Comparison of ENCODE assay signal across 25 cellular contexts in the genomic region with DNA sequence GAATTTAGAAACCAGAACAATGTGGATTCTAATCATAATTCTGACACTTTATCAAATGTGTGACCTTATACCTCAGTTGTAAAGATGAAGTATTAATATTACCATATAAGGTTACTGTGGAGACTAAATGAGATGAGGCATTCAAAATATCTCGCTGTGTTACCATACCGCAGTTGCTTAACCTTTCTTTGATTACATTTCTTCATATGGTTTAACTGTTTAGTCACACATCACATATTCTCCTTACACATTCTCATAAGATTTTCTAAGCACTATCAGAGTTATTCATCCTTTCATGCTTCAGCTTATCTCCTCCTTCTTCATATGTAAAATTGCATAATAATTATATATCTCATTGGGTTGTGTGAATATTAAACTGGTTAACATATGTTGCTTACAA.
DNase-seq lines count a peak whose midpoint lies in the region; ATAC-seq and TF ChIP-seq lines count a peak whose summit lies in the region.
"Had no signal": no experiment of that assay in that cellular context is flagged by ENCODE, and none has a peak within 500 bp of the region (broad histone marks: within the 10 kb centered on the region; RNA-seq: fewer than 3 reads in every experiment).

No MANE protein-coding gene starts in this region.

- no peaks in the 10 kb centered on the region for H3K36me3 Mint-ChIP-seq in endodermal cell (ENCODE audit: low read depth)
- H3K36me3 Mint-ChIP-seq: CD14-positive monocyte; CD4-positive, alpha-beta memory T cell; CD4-positive, CD25-positive, alpha-beta regulatory T cell; CD8-positive, alpha-beta memory T cell had no signal

- H3K9ac ChIP-seq in IMR-90 (ENCODE audit: low read depth, low read length): no peak overlapping the region
- no peak overlapping the region for H3K9ac ChIP-seq in endodermal cell (ENCODE audit: extremely low read depth, low read length, poor library complexity, severe bottlenecking)
- H3K9ac ChIP-seq: BLaER1 had no signal

- no peak overlapping the region for H4K91ac ChIP-seq in IMR-90 (ENCODE audit: insufficient read depth, low read depth, low read length)

- no peaks in the 10 kb centered on the region for H4K20me1 ChIP-seq in IMR-90 (ENCODE audit: insufficient read depth, low read length)
- H4K20me1 ChIP-seq: BLaER1 had no signal

- H3K23ac ChIP-seq in IMR-90 (ENCODE audit: low read depth, low read length): no peak overlapping the region; the same call in 1 of the 2 replicates

- H2AFZ ChIP-seq in IMR-90 (replicated peaks; ENCODE audit: low read length, poor library complexity): no peak overlapping the region

- no peak for TF ChIP-seq CTCF in left ventricle myocardium inferior (IDR thresholded peaks at IDR 0.05; ENCODE audit: borderline replicate concordance)
- no peak for TF ChIP-seq CTCF in IMR-90 (conservative IDR thresholded peaks at IDR 0.05; ENCODE audit: low read depth, low read length)
- no peak for TF ChIP-seq CTCF in endodermal cell (conservative IDR thresholded peaks at IDR 0.05)
- no peak for TF ChIP-seq CTCF in tibial nerve (IDR thresholded peaks at IDR 0.05)

- H2BK20ac ChIP-seq in IMR-90 (ENCODE audit: low read depth, low read length): no peak overlapping the region

- no peak overlapping the region for H3K14ac ChIP-seq in IMR-90 (replicated peaks; ENCODE audit: low read depth, low read length)

- no peak overlapping the region for H2AK9ac ChIP-seq in IMR-90 (replicated peaks; ENCODE audit: low read depth, low read length, poor library complexity)

- dilution Hi-C loops in IMR-90 (cut with HindIII; ENCODE audit: low sequenced_read_pairs, unreplicated experiment): no loop called here

- no peak overlapping the region for H3K4me2 ChIP-seq in IMR-90 (ENCODE audit: low read depth, low read length)
- H3K4me2 ChIP-seq: A549, BLaER1 had no signal

- H2AK5ac ChIP-seq in IMR-90 (ENCODE audit: low read depth, low read length): no peak overlapping the region

- intact Hi-C loops in left ventricle myocardium inferior (cut with micrococcal nuclease): no loop called here
- intact Hi-C loops in left cardiac atrium (cut with DNase I): no loop called here
- intact Hi-C loops in IMR-90 (cut with micrococcal nuclease): no loop called here

- no peak overlapping the region for H3K4me3 ChIP-seq in left ventricle myocardium inferior
- no peak overlapping the region for H3K4me3 ChIP-seq in IMR-90 (ENCODE audit: insufficient read depth, low read depth, low read length)
- no peak overlapping the region for H3K4me3 ChIP-seq in endodermal cell (ENCODE audit: low read length)
- no peak overlapping the region for H3K4me3 ChIP-seq in tibial nerve
- H3K4me3 ChIP-seq in effector memory CD4-positive, alpha-beta T cell (ENCODE audit: insufficient read depth, low read depth, low read length, poor library complexity, severe bottlenecking): no peak overlapping the region
- H3K4me3 ChIP-seq: A549, BLaER1, GM12878 had no signal

- H3K36me3 ChIP-seq in left ventricle myocardium inferior (no peaks in the 10 kb centered on the region), IMR-90 (ENCODE audit: control insufficient read depth, insufficient read depth, low read length) (no peaks in the 10 kb centered on the region), endodermal cell (ENCODE audit: control insufficient read depth, insufficient read depth, low read length) (no peaks in the 10 kb centered on the region), tibial nerve (no peaks in the 10 kb centered on the region)
- no peaks in the 10 kb centered on the region for H3K36me3 ChIP-seq in effector memory CD4-positive, alpha-beta T cell (ENCODE audit: control insufficient read depth, insufficient read depth, low read length)
- H3K36me3 ChIP-seq: BE2C, BLaER1 had no signal

- H3K9me3 ChIP-seq in left ventricle myocardium inferior (replicated peaks): no peaks in the 10 kb centered on the region
- no peaks in the 10 kb centered on the region for H3K9me3 ChIP-seq in IMR-90 (ENCODE audit: control insufficient read depth, insufficient read depth, low read length)
- no peaks in the 10 kb centered on the region for H3K9me3 ChIP-seq in endodermal cell (ENCODE audit: control insufficient read depth, low read length)
- no peaks in the 10 kb centered on the region for H3K9me3 ChIP-seq in tibial nerve
- H3K9me3 ChIP-seq in effector memory CD4-positive, alpha-beta T cell (ENCODE audit: control insufficient read depth, low read length): no peaks in the 10 kb centered on the region
- H3K9me3 ChIP-seq: A549, BE2C, BLaER1 had no signal

- BruUV-seq in IMR-90 (replicated peaks; lab: Mats Ljungman, UMichigan): no TSS peak

- ATAC-seq in left cardiac atrium (no peak), IMR-90 (ENCODE audit: low read depth) (peak; percentile 37)
- ATAC-seq: A549, GM12878 had no signal

- peak overlapping the region; percentile 71 to 80; a peak in 1 of 4 replicates for H4K8ac ChIP-seq in IMR-90 (ENCODE audit: low read depth in 2 of 2, low read length in 2 of 2)

- no peak overlapping the region for H3K4me3 Mint-ChIP-seq in endodermal cell
- H3K4me3 Mint-ChIP-seq: CD14-positive monocyte; CD4-positive, alpha-beta memory T cell; CD4-positive, CD25-positive, alpha-beta regulatory T cell; CD8-positive, alpha-beta memory T cell had no signal

- H4K5ac ChIP-seq in IMR-90 (ENCODE audit: low read depth, low read length): peak overlapping the region; percentile 65; the same call in 1 of the 2 replicates

- no peak for TF ChIP-seq EP300 in tibial nerve (IDR thresholded peaks at IDR 0.05)

- no peak overlapping the region for H3K18ac ChIP-seq in IMR-90 (ENCODE audit: low read depth, low read length)

- peak overlapping the region; percentile 99 for H2BK5ac ChIP-seq in IMR-90 (ENCODE audit: low read depth, low read length, poor library complexity, severe bottlenecking)

- H3K9me3 Mint-ChIP-seq in endodermal cell: no peaks in the 10 kb centered on the region

- H3K4me1 ChIP-seq in left ventricle myocardium inferior (peaks cover 53% of the 10 kb centered on the region), IMR-90 (ENCODE audit: control insufficient read depth, insufficient read depth, low read length) (peaks cover 14% of the 10 kb centered on the region; the same call in 1 of the 2 replicates), endodermal cell (ENCODE audit: control insufficient read depth, insufficient read depth, low read length) (peaks cover 6% of the 10 kb centered on the region), tibial nerve (no peaks in the 10 kb centered on the region)
- H3K4me1 ChIP-seq in effector memory CD4-positive, alpha-beta T cell (ENCODE audit: control insufficient read depth, insufficient read depth, low read length, poor library complexity, severe bottlenecking): no peaks in the 10 kb centered on the region
- H3K4me1 ChIP-seq: A549, BE2C, BLaER1 had no signal

- in situ Hi-C loops in IMR-90 (cut with MboI; ENCODE audit: low sequenced_read_pairs): no loop called here

- POLR2A ChIA-PET in IMR-90 (lab: Charles Lee; ENCODE audit: unreplicated experiment): no interaction called here

- H3K27ac ChIP-seq in left ventricle myocardium inferior (replicated peaks): peak overlapping the region; percentile 67
- peak overlapping the region; percentile 99; the same call in 1 of the 2 replicates for H3K27ac ChIP-seq in IMR-90 (ENCODE audit: insufficient read depth, low read length)
- peak overlapping the region; percentile 72 for H3K27ac ChIP-seq in endodermal cell (ENCODE audit: low read depth, low read length)
- no peak overlapping the region for H3K27ac ChIP-seq in tibial nerve
- H3K27ac ChIP-seq in effector memory CD4-positive, alpha-beta T cell (ENCODE audit: insufficient read depth, low read length, poor library complexity, severe bottlenecking): no peak overlapping the region
- H3K27ac ChIP-seq: 22Rv1, A549, BLaER1 had no signal

- TF ChIP-seq RAD21 in IMR-90 (IDR thresholded peaks at IDR 0.05; ENCODE audit: low read length): no peak

- H3K9me1 ChIP-seq in IMR-90 (ENCODE audit: insufficient read depth, low read length): no peaks in the 10 kb centered on the region

- no peaks in the 10 kb centered on the region for H3K27me3 ChIP-seq in left ventricle myocardium inferior (ENCODE audit: low read depth)
- no peaks in the 10 kb centered on the region for H3K27me3 ChIP-seq in IMR-90 (ENCODE audit: control insufficient read depth, insufficient read depth, low read length)
- no peaks in the 10 kb centered on the region for H3K27me3 ChIP-seq in endodermal cell (ENCODE audit: control insufficient read depth, insufficient read depth, low read length, poor library complexity, severe bottlenecking)
- no peaks in the 10 kb centered on the region for H3K27me3 ChIP-seq in tibial nerve
- H3K27me3 ChIP-seq in effector memory CD4-positive, alpha-beta T cell (replicated peaks; ENCODE audit: control insufficient read depth, insufficient read depth, low read length, poor library complexity, severe bottlenecking): no peaks in the 10 kb centered on the region
- H3K27me3 ChIP-seq: BE2C, BLaER1 had no signal

- peak overlapping the region; percentile 94; the same call in 1 of the 2 replicates for H2BK120ac ChIP-seq in IMR-90 (ENCODE audit: low read depth, low read length)

- no peak for TF ChIP-seq POLR2A in IMR-90 (IDR thresholded peaks at IDR 0.05; ENCODE audit: low read depth, low read length)
- TF ChIP-seq POLR2A in tibial nerve (IDR thresholded peaks at IDR 0.05): no peak

- no peak overlapping the region for H3K27ac Mint-ChIP-seq in endodermal cell
- H3K27ac Mint-ChIP-seq: CD14-positive monocyte; CD4-positive, alpha-beta memory T cell; CD4-positive, CD25-positive, alpha-beta regulatory T cell; CD8-positive, alpha-beta memory T cell had no signal

- H3K79me1 ChIP-seq in IMR-90 (ENCODE audit: low read depth in 1 of 2, low read length in 2 of 2): no peaks in the 10 kb centered on the region

- H2BK15ac ChIP-seq in IMR-90 (ENCODE audit: low read depth, low read length): no peak overlapping the region

- peaks cover 13% of the 10 kb centered on the region for H3K4me1 Mint-ChIP-seq in endodermal cell
- H3K4me1 Mint-ChIP-seq: CD14-positive monocyte; CD4-positive, alpha-beta memory T cell; CD4-positive, CD25-positive, alpha-beta regulatory T cell; CD8-positive, alpha-beta memory T cell had no signal

- DNase-seq in left ventricle myocardium inferior: no peak
- DNase-seq in left cardiac atrium: no peak
- peak; percentile 79 for DNase-seq in IMR-90
- no peak for DNase-seq in endodermal cell
- DNase-seq in SW 1271 (lab: John Stamatoyannopoulos, UW): no peak
- DNase-seq in tibial nerve (ENCODE audit: low spot score in 2 of 2): no peak
- DNase-seq in effector memory CD4-positive, alpha-beta T cell: no peak
- DNase-seq: BE2C; C1 segment of cervical spinal cord; CD4-positive, alpha-beta memory T cell; CD4-positive, CD25-positive, alpha-beta regulatory T cell; CD8-positive, alpha-beta memory T cell; COR-L47; DMS 273 treated with DMSO at 0.1 percent for 48 hours; DMS153; DMS53; DMS79; DND-41; EL; GDM1 had no signal

- H3K27me3 Mint-ChIP-seq in endodermal cell (ENCODE audit: insufficient read depth): no peaks in the 10 kb centered on the region
- H3K27me3 Mint-ChIP-seq: CD4-positive, CD25-positive, alpha-beta regulatory T cell; CD8-positive, alpha-beta memory T cell had no signal

- CTCF ChIA-PET in IMR-90 (lab: Yijun Ruan, JAX): no interaction called here

- no CpG with 5 or more reads among the region's 2 CpGs for WGBS in IMR-90 (ENCODE audit: extremely low coverage in 2 of 2, insufficient read length in 1 of 2), 2 experiments
- WGBS in endodermal cell (ENCODE audit: insufficient coverage in 1 of 2, insufficient read length in 1 of 2), 2 experiments: 93% methylated on average over 2 of the region's 2 CpGs; no CpG with 5 or more reads in 1 of the 2 experiments
- WGBS in tibial nerve, 2 donors: 86% methylated on average over 2 of the region's 2 CpGs

- H3K56ac ChIP-seq in IMR-90 (ENCODE audit: extremely low read depth, insufficient read depth, low read length): no peak overlapping the region

- H3K4ac ChIP-seq in IMR-90 (ENCODE audit: low read depth, low read length): peak overlapping the region; percentile 88; the same call in 1 of the 2 replicates

Comparison
In these comparisons a context has a peak if more than half of its experiments do, and no peak if none do; other contexts are left out.
1. H3K27ac ChIP-seq: peak in left ventricle myocardium inferior (single experiment), IMR-90 (single experiment) and endodermal cell (single experiment); none in tibial nerve (0 of 4) and effector memory CD4-positive, alpha-beta T cell (single experiment).